18 cellular contexts compared by ENCODE assay signal in genomic region chr6:130447374-130447773, GRCh38.
"Had no signal": no experiment of that assay in that cellular context is flagged by ENCODE, and none has a peak within 500 bp of the region (broad histone marks: within the 10 kb centered on the region; RNA-seq: fewer than 3 reads in every experiment).

No MANE protein-coding gene starts in this region.

- H3K27ac ChIP-seq: gastroesophageal sphincter, heart left ventricle, left lung, parathyroid adenoma, sigmoid colon, spleen, tibial artery, VCaP had no signal

- ATAC-seq: activated naive CD4-positive, alpha-beta T cell treated with anti-CD3 and anti-CD28 coated beads, Interleukin-2, amount 50 U/mL, for 72 hours; effector memory CD8-positive, alpha-beta T cell; gastroesophageal sphincter; heart left ventricle; left lung; naive thymus-derived CD4-positive, alpha-beta T cell had no signal

- DNase-seq: activated CD4-positive, alpha-beta T cell treated with anti-CD3 and anti-CD28 coated beads for 1 hour; activated CD4-positive, alpha-beta T cell treated with anti-CD3 and anti-CD28 coated beads, Interleukin-2, amount 50 U/mL, for 4 hours; activated gamma-delta T cell treated with Interleukin-2 at 50 U/mL for 16 hours; effector memory CD8-positive, alpha-beta T cell; heart left ventricle; left lung; naive thymus-derived CD4-positive, alpha-beta T cell; sigmoid colon; spleen; stimulated activated CD8-positive, alpha-beta memory T cell treated with anti-CD3 and anti-CD28 coated beads, Interleukin-4, amount 100 ng/mL, for 48 hours; stimulated activated naive CD4-positive, alpha-beta T cell; SW 1271; T-helper 2 cell; tibial artery had no signal
